ENCODE assay signal across 1 cellular context in genomic region chr2:151409601-151410484, GRCh38.
TF ChIP-seq lines count a peak whose summit lies in the region.

RIF1 (plus strand) TSS chr2:151409902; CDS start chr2:151410424, 522 bp downstream.

TF ChIP-seq in GM12878, 131 proteins besides CTCF, POLR2A, EP300 and RAD21 (continued from another document):
- TF ChIP-seq ZBED1 (IDR thresholded peaks at IDR 0.05; ENCODE audit: borderline replicate concordance) (no peak), TCF12 (IDR thresholded peaks at IDR 0.05; ENCODE audit: low read depth, low read length) (peak; percentile 69), BMI1 (IDR thresholded peaks at IDR 0.05; ENCODE audit: borderline replicate concordance) (no peak; the same call in 1 of the 2 replicates), NR2C1 (IDR thresholded peaks at IDR 0.05) (peak; percentile 53; the same call in 1 of the 2 replicates), PML (IDR thresholded peaks at IDR 0.05; ENCODE audit: low read length) (no peak), HDAC6 (IDR thresholded peaks at IDR 0.05; ENCODE audit: unreplicated experiment) (no peak), BRCA1 (IDR thresholded peaks at IDR 0.05; ENCODE audit: low read depth, low read length) (no peak), NR2F1 (conservative IDR thresholded peaks at IDR 0.05) (no peak), SMAD1 (IDR thresholded peaks at IDR 0.05; ENCODE audit: low read depth, partially characterized antibody) (no peak), USF2 (IDR thresholded peaks at IDR 0.05; ENCODE audit: borderline replicate concordance, low read depth, low read length) (no peak), SRF (IDR thresholded peaks at IDR 0.05; ENCODE audit: low read depth in 2 of 2, low read length in 2 of 2) (peak; percentile 95 to 99), CREM (IDR thresholded peaks at IDR 0.05; ENCODE audit: low read depth) (peak; percentile 21; the same call in 1 of the 2 replicates), PAX5 (IDR thresholded peaks at IDR 0.05; ENCODE audit: borderline replicate concordance, low read depth, low read length) (peak; percentile 62; the same call in 1 of the 2 replicates), SMC3 (IDR thresholded peaks at IDR 0.05; ENCODE audit: borderline replicate concordance, low read length) (no peak), IRF3 (IDR thresholded peaks at IDR 0.05) (no peak), NR2C2 (IDR thresholded peaks at IDR 0.05; ENCODE audit: borderline replicate concordance, control insufficient read depth, insufficient read length, low read depth) (peak; percentile 92), TCF7 (IDR thresholded peaks at IDR 0.05; ENCODE audit: borderline replicate concordance) (no peak), SUZ12 (IDR thresholded peaks at IDR 0.05; ENCODE audit: unreplicated experiment) (no peak), RELA (IDR thresholded peaks at IDR 0.05; ENCODE audit: borderline replicate concordance, partially characterized antibody) (peak; percentile 72), SIX5 (IDR thresholded peaks at IDR 0.05; ENCODE audit: low read depth, low read length, severe bottlenecking) (peak; percentile 48), CBFB (IDR thresholded peaks at IDR 0.05; ENCODE audit: low read depth) (peak; percentile 54; the same call in 1 of the 2 replicates)
- TF ChIP-seq, protein P1, sequence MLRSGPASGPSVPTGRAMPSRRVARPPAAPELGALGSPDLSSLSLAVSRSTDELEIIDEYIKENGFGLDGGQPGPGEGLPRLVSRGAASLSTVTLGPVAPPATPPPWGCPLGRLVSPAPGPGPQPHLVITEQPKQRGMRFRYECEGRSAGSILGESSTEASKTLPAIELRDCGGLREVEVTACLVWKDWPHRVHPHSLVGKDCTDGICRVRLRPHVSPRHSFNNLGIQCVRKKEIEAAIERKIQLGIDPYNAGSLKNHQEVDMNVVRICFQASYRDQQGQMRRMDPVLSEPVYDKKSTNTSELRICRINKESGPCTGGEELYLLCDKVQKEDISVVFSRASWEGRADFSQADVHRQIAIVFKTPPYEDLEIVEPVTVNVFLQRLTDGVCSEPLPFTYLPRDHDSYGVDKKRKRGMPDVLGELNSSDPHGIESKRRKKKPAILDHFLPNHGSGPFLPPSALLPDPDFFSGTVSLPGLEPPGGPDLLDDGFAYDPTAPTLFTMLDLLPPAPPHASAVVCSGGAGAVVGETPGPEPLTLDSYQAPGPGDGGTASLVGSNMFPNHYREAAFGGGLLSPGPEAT (IDR thresholded peaks at IDR 0.05; ENCODE audit: low read depth): peak; percentile 93
